In genomic region chr11:62677709-62678108, GRCh38 we compare ENCODE assay signal across 8 cellular contexts. TPM values are rescaled to one million over a fixed set of nuclear protein-coding genes. Genes with fewer than 3 reads are reported as not detected.
DNase-seq lines count a peak whose midpoint lies in the region; ATAC-seq and TF ChIP-seq lines count a peak whose summit lies in the region.

No MANE protein-coding gene starts in this region.

- no peak for ATAC-seq in HG02938 (IDR thresholded peaks at IDR 0.05; ENCODE audit: unreplicated experiment)

- peak overlapping the region; percentile 72 to 99 (median 97) for H3K9ac ChIP-seq in skeletal muscle tissue (ENCODE audit: low read depth in 1 of 3, low read length in 3 of 3)

- no peaks in the 10 kb centered on the region for H3K27me3 ChIP-seq in skeletal muscle tissue (ENCODE audit: control insufficient read depth in 3 of 3, insufficient read depth in 3 of 3, low read length in 3 of 3)

- H3K27ac ChIP-seq in VCaP, result peak overlapping the region; percentile 88; the same call in 1 of the 2 replicates
- H3K27ac ChIP-seq in skeletal muscle tissue (ENCODE audit: low read depth, low read length), result peak overlapping the region; percentile 80

- peak overlapping the region; percentile 96 for H3K27ac Mint-ChIP-seq in activated CD4-positive, alpha-beta T cell treated with anti-CD3 and anti-CD28 coated beads, Interleukin-2, amount 10 ng/mL, durations not matched to agents 24 days and 14 days

- H3K9me3 Mint-ChIP-seq in activated CD4-positive, alpha-beta T cell treated with anti-CD3 and anti-CD28 coated beads, Interleukin-2, amount 10 ng/mL, durations not matched to agents 24 days and 14 days, result no peaks in the 10 kb centered on the region

- no peaks in the 10 kb centered on the region for H3K27me3 Mint-ChIP-seq in activated CD4-positive, alpha-beta T cell treated with anti-CD3 and anti-CD28 coated beads, Interleukin-2, amount 10 ng/mL, durations not matched to agents 24 days and 14 days

- peak overlapping the region; percentile 85 for H3K4me3 Mint-ChIP-seq in activated CD4-positive, alpha-beta T cell treated with anti-CD3 and anti-CD28 coated beads, Interleukin-2, amount 10 ng/mL, durations not matched to agents 24 days and 14 days

- H3K36me3 ChIP-seq in skeletal muscle tissue (ENCODE audit: control insufficient read depth in 3 of 3, insufficient read depth in 3 of 3, low read length in 3 of 3), result peaks cover 19 to 33% (median 26%) of the 10 kb centered on the region in 3 donors

- H3K9me3 ChIP-seq in skeletal muscle tissue (ENCODE audit: control insufficient read depth in 3 of 3, low read length in 3 of 3), result no peaks in the 10 kb centered on the region

- H3K4me3 ChIP-seq in fibroblast of pulmonary artery (replicated peaks; ENCODE audit: low read depth, low read length), result peak overlapping the region; percentile 95
- H3K4me3 ChIP-seq in skeletal muscle tissue (ENCODE audit: low read length in 3 of 3), result peak overlapping the region; percentile 78 to 96 (median 93)

- peaks cover 29% of the 10 kb centered on the region for H3K4me1 Mint-ChIP-seq in activated CD4-positive, alpha-beta T cell treated with anti-CD3 and anti-CD28 coated beads, Interleukin-2, amount 10 ng/mL, durations not matched to agents 24 days and 14 days

- H3K4me1 ChIP-seq in skeletal muscle tissue (ENCODE audit: control insufficient read depth in 3 of 3, insufficient read depth in 3 of 3, low read length in 3 of 3), result peaks cover 30 to 45% (median 35%) of the 10 kb centered on the region in 3 donors

- intact Hi-C loops in activated CD4-positive, alpha-beta T cell treated with anti-CD3 and anti-CD28 coated beads, Interleukin-2, amount 10 ng/mL, durations not matched to agents 24 days and 14 days (cut with micrococcal nuclease), result loop anchor here (2.0 to 10.0 kb wide), 3 partner anchors 13 to 253 kb away; partner anchors contain the start of genes C11orf98, CSKMT and INTS5

- peaks cover 31% of the 10 kb centered on the region for H3K36me3 Mint-ChIP-seq in activated CD4-positive, alpha-beta T cell treated with anti-CD3 and anti-CD28 coated beads, Interleukin-2, amount 10 ng/mL, durations not matched to agents 24 days and 14 days (ENCODE audit: low read depth)

- no peak for DNase-seq in activated CD4-positive, alpha-beta T cell treated with anti-CD3 and anti-CD28 coated beads, Interleukin-2, amount 10 ng/mL, durations not matched to agents 24 days and 14 days
- no peak for DNase-seq in activated CD4-positive, alpha-beta T cell treated with anti-CD3 and anti-CD28 coated beads for 1 hour
- DNase-seq in fibroblast of pulmonary artery (ENCODE audit: low read depth), result no peak
- no peak for DNase-seq in NCI-H2081 (lab: John Stamatoyannopoulos, UW)
- DNase-seq in NCI-H2029 treated with DMSO at 0.1 percent for 48 hours (lab: John Stamatoyannopoulos, UW), result no peak

- TF ChIP-seq CTCF in VCaP (conservative IDR thresholded peaks at IDR 0.05) (no peak), fibroblast of pulmonary artery (IDR thresholded peaks at IDR 0.05; ENCODE audit: low read length, missing control alignments) (no peak)

RNA-seq across cellular contexts. Expression of gene UBXN1, which starts 1.2 kb away (rescaled TPM):
- total RNA-seq in activated CD4-positive, alpha-beta T cell treated with anti-CD3 and anti-CD28 coated beads, Interleukin-2, amount 10 ng/mL, durations not matched to agents 24 days and 14 days, result 118 and 121 TPM in 2 replicates
- total RNA-seq in skeletal muscle tissue, result 106 TPM

RNA-seq across cellular contexts. Expression of gene LBHD1, which starts 5.6 kb away (rescaled TPM):
- 21.5 and 23.0 TPM in 2 replicates for total RNA-seq in activated CD4-positive, alpha-beta T cell treated with anti-CD3 and anti-CD28 coated beads, Interleukin-2, amount 10 ng/mL, durations not matched to agents 24 days and 14 days
- total RNA-seq in skeletal muscle tissue, result 1.0 TPM

RNA-seq across cellular contexts. Expression of gene UQCC3, which starts 6.2 kb away (rescaled TPM):
- total RNA-seq in activated CD4-positive, alpha-beta T cell treated with anti-CD3 and anti-CD28 coated beads, Interleukin-2, amount 10 ng/mL, durations not matched to agents 24 days and 14 days, result 8.6 and 9.4 TPM in 2 replicates
- 4.7 TPM for total RNA-seq in skeletal muscle tissue

RNA-seq across cellular contexts. Expression of gene LRRN4CL, which starts 11.6 kb away (rescaled TPM):
- total RNA-seq in activated CD4-positive, alpha-beta T cell treated with anti-CD3 and anti-CD28 coated beads, Interleukin-2, amount 10 ng/mL, durations not matched to agents 24 days and 14 days, result 0.16 and 0.17 TPM in 2 replicates
- 9.9 TPM for total RNA-seq in skeletal muscle tissue

RNA-seq across cellular contexts. Expression of gene CSKMT, which starts 12.6 kb away (rescaled TPM):
- total RNA-seq in activated CD4-positive, alpha-beta T cell treated with anti-CD3 and anti-CD28 coated beads, Interleukin-2, amount 10 ng/mL, durations not matched to agents 24 days and 14 days, result 59.5 and 60.9 TPM in 2 replicates
- total RNA-seq in skeletal muscle tissue, result 4.7 TPM

Comparison
In these comparisons a context has a peak if more than half of its experiments do, and no peak if none do; other contexts are left out.
1. RNA of gene LBHD1, which starts 5.6 kb away (total RNA-seq): 21.5 to 23.0 TPM in activated CD4-positive, alpha-beta T cell treated with anti-CD3 and anti-CD28 coated beads, Interleukin-2, amount 10 ng/mL, durations not matched to agents 24 days and 14 days; 1.0 TPM in skeletal muscle tissue (single experiment); every median in the first group is over 10 times any median in the second.